In genomic region chr15:38565287-38565670, GRCh38 we compare ENCODE assay signal across 10 cellular contexts. TPM values are rescaled to one million over a fixed set of nuclear protein-coding genes. Genes with fewer than 3 reads are reported as not detected.
DNase-seq lines count a peak whose midpoint lies in the region; ATAC-seq and TF ChIP-seq lines count a peak whose summit lies in the region.
"Had no signal": no experiment of that assay in that cellular context is flagged by ENCODE, and none has a peak within 500 bp of the region (broad histone marks: within the 10 kb centered on the region; RNA-seq: fewer than 3 reads in every experiment).

No MANE protein-coding gene starts in this region.

- no peaks in the 10 kb centered on the region for H3F3A ChIP-seq in SU-DHL-6 (ENCODE audit: insufficient read depth)

- H3K9me3 Mint-ChIP-seq in activated CD4-positive, alpha-beta T cell treated with anti-CD3 and anti-CD28 coated beads for 36 hours (ENCODE audit: low read depth), result no peaks in the 10 kb centered on the region
- no peaks in the 10 kb centered on the region for H3K9me3 Mint-ChIP-seq in stimulated activated memory B cell treated with anti-CD40 and anti-IgM and Interleukin-4, amounts not matched to agents 10 μg/mL and 1 μg/mL and 100 μg/mL, for 72 hours

- TF ChIP-seq CTCF in SU-DHL-6 (IDR thresholded peaks at IDR 0.05; ENCODE audit: insufficient read depth, low read length, poor library complexity, severe bottlenecking) (no peak), foreskin keratinocyte (conservative IDR thresholded peaks at IDR 0.05) (no peak)

- H3K27ac ChIP-seq in SU-DHL-6 (ENCODE audit: low read depth, low read length) (no peak overlapping the region), foreskin keratinocyte (no peak overlapping the region)
- H3K27ac ChIP-seq: gastroesophageal sphincter, GM23248 had no signal

- CTCF ChIA-PET in activated CD4-positive, alpha-beta T cell treated with anti-CD3 and anti-CD28 coated beads for 36 hours (lab: Charles Lee), result interaction anchor here (0.6 to 10.4 kb wide), 7 partner anchors 9 to 123 kb away, joined by 3 to 339 read pairs (median 8); no protein-coding TSS in a partner anchor

- no peaks in the 10 kb centered on the region for H4K20me1 ChIP-seq in SU-DHL-6 (ENCODE audit: low read depth, low read length)

- H3K4me3 Mint-ChIP-seq in activated CD4-positive, alpha-beta T cell treated with anti-CD3 and anti-CD28 coated beads for 36 hours, result peak overlapping the region; percentile 93
- H3K4me3 Mint-ChIP-seq in stimulated activated memory B cell treated with anti-CD40 and anti-IgM and Interleukin-4, amounts not matched to agents 10 μg/mL and 1 μg/mL and 100 μg/mL, for 72 hours, result peak overlapping the region; percentile 87

- no peaks in the 10 kb centered on the region for H3K4me1 ChIP-seq in foreskin keratinocyte

- H3K27me3 ChIP-seq in SU-DHL-6 (ENCODE audit: low read length) (no peaks in the 10 kb centered on the region), foreskin keratinocyte (peaks cover 83% of the 10 kb centered on the region)

- H3K27ac Mint-ChIP-seq in activated CD4-positive, alpha-beta T cell treated with anti-CD3 and anti-CD28 coated beads for 36 hours, result peak overlapping the region; percentile 86
- peak overlapping the region; percentile 88 for H3K27ac Mint-ChIP-seq in stimulated activated memory B cell treated with anti-CD40 and anti-IgM and Interleukin-4, amounts not matched to agents 10 μg/mL and 1 μg/mL and 100 μg/mL, for 72 hours

- H3K79me2 ChIP-seq in SU-DHL-6 (ENCODE audit: insufficient read depth, low read length), result no peaks in the 10 kb centered on the region

- H3K9me2 ChIP-seq in SU-DHL-6 (replicated peaks; ENCODE audit: insufficient read depth, low read length), result no peaks in the 10 kb centered on the region

- H3K4me1 Mint-ChIP-seq in activated CD4-positive, alpha-beta T cell treated with anti-CD3 and anti-CD28 coated beads for 36 hours, result peaks cover 40% of the 10 kb centered on the region
- peaks cover 52% of the 10 kb centered on the region for H3K4me1 Mint-ChIP-seq in stimulated activated memory B cell treated with anti-CD40 and anti-IgM and Interleukin-4, amounts not matched to agents 10 μg/mL and 1 μg/mL and 100 μg/mL, for 72 hours

- H3K4me2 ChIP-seq in SU-DHL-6 (ENCODE audit: low read depth, low read length, poor library complexity, severe bottlenecking), result peak overlapping the region; percentile 61

- ATAC-seq in activated CD4-positive, alpha-beta T cell treated with anti-CD3 and anti-CD28 coated beads for 36 hours, result no peak
- ATAC-seq in stimulated activated memory B cell treated with anti-CD40 and anti-IgM and Interleukin-4, amounts not matched to agents 10 μg/mL and 1 μg/mL and 100 μg/mL, for 72 hours, result no peak
- no peak for ATAC-seq in foreskin keratinocyte

- H3K36me3 Mint-ChIP-seq in activated CD4-positive, alpha-beta T cell treated with anti-CD3 and anti-CD28 coated beads for 36 hours (ENCODE audit: low read depth), result peaks cover 37% of the 10 kb centered on the region
- H3K36me3 Mint-ChIP-seq in stimulated activated memory B cell treated with anti-CD40 and anti-IgM and Interleukin-4, amounts not matched to agents 10 μg/mL and 1 μg/mL and 100 μg/mL, for 72 hours, result no peaks in the 10 kb centered on the region

- no peaks in the 10 kb centered on the region for H3K27me3 Mint-ChIP-seq in activated CD4-positive, alpha-beta T cell treated with anti-CD3 and anti-CD28 coated beads for 36 hours
- H3K27me3 Mint-ChIP-seq in stimulated activated memory B cell treated with anti-CD40 and anti-IgM and Interleukin-4, amounts not matched to agents 10 μg/mL and 1 μg/mL and 100 μg/mL, for 72 hours, result no peaks in the 10 kb centered on the region

- peak overlapping the region; percentile 61 for H3K4me3 ChIP-seq in SU-DHL-6 (ENCODE audit: insufficient read depth, low read length, poor library complexity, severe bottlenecking)
- H3K4me3 ChIP-seq in iPS-11a (ENCODE audit: low read depth, low read length), result peak overlapping the region; percentile 57

- H2AFZ ChIP-seq in SU-DHL-6 (ENCODE audit: low read depth, low read length, severe bottlenecking), result no peak overlapping the region
- H2AFZ ChIP-seq: GM23248 had no signal

- POLR2A ChIA-PET in activated CD4-positive, alpha-beta T cell treated with anti-CD3 and anti-CD28 coated beads for 36 hours (lab: Charles Lee), result interaction anchor here (1.1 to 8.8 kb wide), 4 partner anchors 46 to 121 kb away, joined by 3 to 194 read pairs (median 24); no protein-coding TSS in a partner anchor

- H3K9me3 ChIP-seq in SU-DHL-6 (ENCODE audit: insufficient read depth, low read length), result no peaks in the 10 kb centered on the region

- no peak for DNase-seq in activated CD4-positive, alpha-beta T cell treated with anti-CD3 and anti-CD28 coated beads for 36 hours
- DNase-seq in activated CD4-positive, alpha-beta T cell treated with anti-CD3 and anti-CD28 coated beads, Interleukin-2, amount 50 U/mL, for 1 hour, result no peak
- no peak for DNase-seq in stimulated activated naive CD4-positive, alpha-beta T cell (lab: John Stamatoyannopoulos, UW)
- DNase-seq in foreskin keratinocyte (no peak), iPS-NIHi11 (ENCODE audit: low spot score) (no peak)

- intact Hi-C loops in activated CD4-positive, alpha-beta T cell treated with anti-CD3 and anti-CD28 coated beads for 36 hours (cut with DNase I, micrococcal nuclease), result loop anchor here in 1 of 2 experiments (2.0 kb wide), 2 partner anchors 88 to 110 kb away; partner anchors contain the start of gene FAM98B

- no peak overlapping the region for H3K9ac ChIP-seq in SU-DHL-6 (ENCODE audit: low read length)
- H3K9ac ChIP-seq: GM23248 had no signal

- no peaks in the 10 kb centered on the region for H3K36me3 ChIP-seq in SU-DHL-6 (ENCODE audit: low read length)
- H3K36me3 ChIP-seq: gastroesophageal sphincter had no signal

RNA-seq across cellular contexts. Expression of gene RASGRP1, which starts 0.7 kb away (rescaled TPM):
- total RNA-seq in activated CD4-positive, alpha-beta T cell treated with anti-CD3 and anti-CD28 coated beads for 36 hours, result 100 to 1,000 TPM; 102 to 120 TPM
- not detected in 2 replicates for total RNA-seq in foreskin keratinocyte
- polyA plus RNA-seq in foreskin keratinocyte, result not detected in 2 replicates

Comparison
In these comparisons a context has a peak if more than half of its experiments do, and no peak if none do; other contexts are left out.
1. RNA of gene RASGRP1, which starts 0.7 kb away (total RNA-seq): 102 to 120 TPM in activated CD4-positive, alpha-beta T cell treated with anti-CD3 and anti-CD28 coated beads for 36 hours; not detected in foreskin keratinocyte; every median in the first group is over 100 times any median in the second.